ENCODE assay signal across 25 cellular contexts in genomic region chrX:13044441-13044840, GRCh38. TPM values are rescaled to one million over a fixed set of nuclear protein-coding genes. Genes with fewer than 3 reads are reported as not detected.
"Had no signal": no experiment of that assay in that cellular context is flagged by ENCODE, and none has a peak within 500 bp of the region (broad histone marks: within the 10 kb centered on the region; RNA-seq: fewer than 3 reads in every experiment).

FAM9C (minus strand) TSS chrX:13044620; CDS start chrX:13043789, 831 bp downstream.

- H3K9ac ChIP-seq: neural progenitor cell had no signal

- H3K27ac Mint-ChIP-seq: endodermal cell, memory B cell, neural progenitor cell had no signal

- H3K36me3 Mint-ChIP-seq: memory B cell; natural killer cell treated with Interleukin-12 subunit alpha and Interleukin-12 subunit beta and Interleukin-15 and Interleukin-18, amount 100 ng/mL, for 72 hours; neural progenitor cell had no signal

- DNase-seq: effector CD4-positive, alpha-beta T cell; endodermal cell; erythroblast; foreskin melanocyte; heart right ventricle; islet precursor cell; lower lobe of right lung; midbrain; psoas muscle; retina; stimulated activated naive CD4-positive, alpha-beta T cell; upper lobe of right lung had no signal

- H3K4me3 Mint-ChIP-seq: endodermal cell, memory B cell, neural progenitor cell had no signal

- H3K9me3 Mint-ChIP-seq: memory B cell; natural killer cell treated with Interleukin-12 subunit alpha and Interleukin-12 subunit beta and Interleukin-15 and Interleukin-18, amount 100 ng/mL, for 72 hours had no signal

- H3K4me1 Mint-ChIP-seq: endodermal cell had no signal

- FAIRE-seq: endothelial cell of umbilical vein had no signal

- ATAC-seq: heart right ventricle; left lung; lower lobe of right lung; natural killer cell treated with Interleukin-12 subunit alpha and Interleukin-12 subunit beta and Interleukin-15 and Interleukin-18, amount 100 ng/mL, for 72 hours; psoas muscle; sciatic nerve; upper lobe of right lung had no signal

- H3K9me3 ChIP-seq: heart right ventricle, left lung, lower lobe of right lung, psoas muscle, tibial nerve, upper lobe of right lung, vagina had no signal

- H3K27ac ChIP-seq: coronary artery, heart right ventricle, lower lobe of right lung, neural progenitor cell, psoas muscle, tibial nerve, upper lobe of right lung, vagina had no signal

- H3K27me3 ChIP-seq: left lung, neural progenitor cell, tibial nerve, upper lobe of right lung, vagina had no signal

- H3K4me1 ChIP-seq: heart right ventricle, lower lobe of right lung, psoas muscle, tibial nerve, upper lobe of right lung, vagina had no signal

- H3K27me3 Mint-ChIP-seq: memory B cell had no signal

- H3K4me2 ChIP-seq: neural progenitor cell had no signal

- H3K4me3 ChIP-seq: coronary artery, heart right ventricle, left lung, lower lobe of right lung, neural progenitor cell, psoas muscle, tibial nerve, upper lobe of right lung, vagina had no signal

- H3K36me3 ChIP-seq: heart right ventricle, left lung, lower lobe of right lung, neural progenitor cell, tibial nerve, upper lobe of right lung, vagina had no signal

RNA-seq across cellular contexts. Expression of gene FAM9C, which starts in this region (rescaled TPM):
- total RNA-seq: chondrocyte; dermis microvascular lymphatic vessel endothelial cell; endodermal cell; endothelial cell of umbilical vein; glomerular endothelial cell; left lung; lower lobe of right lung; natural killer cell treated with Interleukin-12 subunit alpha and Interleukin-12 subunit beta and Interleukin-15 and Interleukin-18, amount 100 ng/mL, for 72 hours; osteoblast; sciatic nerve; tibial nerve; upper lobe of right lung; vagina had no signal
- polyA plus RNA-seq: endothelial cell of umbilical vein, heart right ventricle, psoas muscle had no signal
